1 cellular context compared by ENCODE assay signal in the genomic region with DNA sequence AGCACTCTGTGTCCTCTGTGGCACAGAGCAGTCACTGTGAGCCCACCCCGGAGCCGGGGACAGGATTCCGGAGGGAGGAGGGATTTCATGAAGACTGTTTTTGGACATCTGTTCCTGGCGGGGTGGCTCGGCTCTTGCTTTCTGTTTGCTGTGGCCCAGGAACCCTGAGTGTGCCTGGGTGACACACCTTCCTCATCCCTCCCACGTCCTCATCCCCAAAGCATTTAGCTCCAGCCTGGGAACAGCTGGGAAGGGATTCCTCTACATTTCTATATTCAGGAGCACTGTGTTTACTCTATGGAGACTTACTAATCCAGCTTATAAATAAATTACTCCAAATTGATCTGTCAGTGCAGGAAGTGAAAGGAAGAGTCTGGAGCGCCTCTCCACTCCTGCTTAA.
TF ChIP-seq lines count a peak whose summit lies in the region.

No MANE protein-coding gene starts in this region.

TF ChIP-seq in GM23338, 12 proteins besides CTCF, POLR2A, EP300 and RAD21 (continued from another document):
- TF ChIP-seq ZNF462 (CRISPR knock-in tag; IDR thresholded peaks at IDR 0.05) (no peak), STAT1 (IDR thresholded peaks at IDR 0.05; ENCODE audit: unreplicated experiment) (no peak), JUNB (IDR thresholded peaks at IDR 0.05; ENCODE audit: unreplicated experiment) (no peak), REST (IDR thresholded peaks at IDR 0.05; ENCODE audit: unreplicated experiment) (no peak)
